ENCODE assay signal across 14 cellular contexts in genomic region chrX:129779086-129779672, GRCh38. TPM values are rescaled to one million over a fixed set of nuclear protein-coding genes. Genes with fewer than 3 reads are reported as not detected.
DNase-seq lines count a peak whose midpoint lies in the region; ATAC-seq and TF ChIP-seq lines count a peak whose summit lies in the region.
"Had no signal": no experiment of that assay in that cellular context is flagged by ENCODE, and none has a peak within 500 bp of the region (broad histone marks: within the 10 kb centered on the region; RNA-seq: fewer than 3 reads in every experiment).

No MANE protein-coding gene starts in this region.

- H3K36me3 ChIP-seq in OCI-LY1 (ENCODE audit: insufficient read depth, low read length), result peaks cover 27% of the 10 kb centered on the region
- H3K36me3 ChIP-seq: adrenal gland, vagina had no signal

- peaks cover 45% of the 10 kb centered on the region for H3K36me3 Mint-ChIP-seq in activated CD8-positive, alpha-beta memory T cell treated with anti-CD3 and anti-CD28 coated beads, Interleukin-2, amount 10 ng/mL, durations not matched to agents 7 days and 5 days
- peaks cover 42% of the 10 kb centered on the region for H3K36me3 Mint-ChIP-seq in dendritic cell treated with granulocyte-macrophage colony-stimulating factor and Interleukin-4, amounts not matched to agents 40 ng/mL and 50 ng/mL, for 4 days (ENCODE audit: low read depth)
- peaks cover 38% of the 10 kb centered on the region for H3K36me3 Mint-ChIP-seq in stimulated activated memory B cell treated with anti-CD40 and anti-IgM and Interleukin-4, amounts not matched to agents 10 μg/mL and 1 μg/mL and 100 μg/mL, for 72 hours

- peak overlapping the region; percentile 99 for H3K27ac ChIP-seq in OCI-LY1 (ENCODE audit: low read depth, low read length, poor library complexity, severe bottlenecking)
- H3K27ac ChIP-seq: vagina had no signal

- DNase-seq in activated CD8-positive, alpha-beta memory T cell treated with anti-CD3 and anti-CD28 coated beads, Interleukin-2, amount 10 ng/mL, durations not matched to agents 7 days and 5 days, result no peak
- DNase-seq in activated CD8-positive, alpha-beta memory T cell treated with anti-CD3 and anti-CD28 coated beads, Interleukin-2, amount 50 U/mL, for 48 hours, result no peak
- DNase-seq in SKM-1 (lab: John Stamatoyannopoulos, UW; ENCODE audit: unreplicated experiment), result no peak
- DNase-seq in NCI-H1092 (lab: John Stamatoyannopoulos, UW), result no peak
- DNase-seq: DMS153, mesenchymal stem cell, NCI-H2081 treated with DMSO at 0.1 percent for 48 hours had no signal

- H3F3A ChIP-seq in OCI-LY1 (ENCODE audit: insufficient read depth, low read length), result 0 out of 2 replicates have a peak, but pooled peaks cover 5% of the 10 kb centered on the region

- H3K27me3 Mint-ChIP-seq in activated CD8-positive, alpha-beta memory T cell treated with anti-CD3 and anti-CD28 coated beads, Interleukin-2, amount 10 ng/mL, durations not matched to agents 7 days and 5 days, result no peaks in the 10 kb centered on the region
- H3K27me3 Mint-ChIP-seq in dendritic cell treated with granulocyte-macrophage colony-stimulating factor and Interleukin-4, amounts not matched to agents 40 ng/mL and 50 ng/mL, for 4 days, result no peaks in the 10 kb centered on the region
- no peaks in the 10 kb centered on the region for H3K27me3 Mint-ChIP-seq in stimulated activated memory B cell treated with anti-CD40 and anti-IgM and Interleukin-4, amounts not matched to agents 10 μg/mL and 1 μg/mL and 100 μg/mL, for 72 hours

- no peaks in the 10 kb centered on the region for H3K9me3 ChIP-seq in OCI-LY1 (ENCODE audit: low read length)
- H3K9me3 ChIP-seq: adrenal gland, vagina had no signal

- peaks cover 96% of the 10 kb centered on the region for H3K4me1 ChIP-seq in OCI-LY1 (ENCODE audit: insufficient read depth, low read length, severe bottlenecking)
- H3K4me1 ChIP-seq: adrenal gland, vagina had no signal

- peak overlapping the region; percentile 96 for H3K9ac ChIP-seq in OCI-LY1 (ENCODE audit: low read length)

- H3K4me1 Mint-ChIP-seq in activated CD8-positive, alpha-beta memory T cell treated with anti-CD3 and anti-CD28 coated beads, Interleukin-2, amount 10 ng/mL, durations not matched to agents 7 days and 5 days, result peaks cover 58% of the 10 kb centered on the region
- peaks cover 61% of the 10 kb centered on the region for H3K4me1 Mint-ChIP-seq in dendritic cell treated with granulocyte-macrophage colony-stimulating factor and Interleukin-4, amounts not matched to agents 40 ng/mL and 50 ng/mL, for 4 days (ENCODE audit: low read depth)
- peaks cover 59% of the 10 kb centered on the region for H3K4me1 Mint-ChIP-seq in stimulated activated memory B cell treated with anti-CD40 and anti-IgM and Interleukin-4, amounts not matched to agents 10 μg/mL and 1 μg/mL and 100 μg/mL, for 72 hours

- peak overlapping the region; percentile 85 for H3K4me3 ChIP-seq in OCI-LY1 (ENCODE audit: low read depth, low read length, poor library complexity, severe bottlenecking)

- no peaks in the 10 kb centered on the region for H4K20me1 ChIP-seq in OCI-LY1 (ENCODE audit: insufficient read depth, low read length)

- peak overlapping the region; percentile 78 for H3K4me3 Mint-ChIP-seq in activated CD8-positive, alpha-beta memory T cell treated with anti-CD3 and anti-CD28 coated beads, Interleukin-2, amount 10 ng/mL, durations not matched to agents 7 days and 5 days
- H3K4me3 Mint-ChIP-seq in dendritic cell treated with granulocyte-macrophage colony-stimulating factor and Interleukin-4, amounts not matched to agents 40 ng/mL and 50 ng/mL, for 4 days, result peak overlapping the region; percentile 96
- peak overlapping the region; percentile 86 for H3K4me3 Mint-ChIP-seq in stimulated activated memory B cell treated with anti-CD40 and anti-IgM and Interleukin-4, amounts not matched to agents 10 μg/mL and 1 μg/mL and 100 μg/mL, for 72 hours

- H3K79me2 ChIP-seq in OCI-LY1 (ENCODE audit: insufficient read depth, low read length), result peaks cover 29% of the 10 kb centered on the region

- no peaks in the 10 kb centered on the region for H3K27me3 ChIP-seq in OCI-LY1 (ENCODE audit: insufficient read depth, low read length)
- H3K27me3 ChIP-seq: adrenal gland, vagina had no signal

- intact Hi-C loops in dendritic cell treated with granulocyte-macrophage colony-stimulating factor and Interleukin-4, amounts not matched to agents 40 ng/mL and 50 ng/mL, for 4 days (cut with micrococcal nuclease), result no loop called here

- no peak for ATAC-seq in activated CD8-positive, alpha-beta memory T cell treated with anti-CD3 and anti-CD28 coated beads, Interleukin-2, amount 10 ng/mL, durations not matched to agents 7 days and 5 days
- ATAC-seq in stimulated activated memory B cell treated with anti-CD40 and anti-IgM and Interleukin-4, amounts not matched to agents 10 μg/mL and 1 μg/mL and 100 μg/mL, for 72 hours, result no peak
- no peak for ATAC-seq in GM21526 (IDR thresholded peaks at IDR 0.05; ENCODE audit: low FRiP score, unreplicated experiment)

- no peaks in the 10 kb centered on the region for H3K9me3 Mint-ChIP-seq in activated CD8-positive, alpha-beta memory T cell treated with anti-CD3 and anti-CD28 coated beads, Interleukin-2, amount 10 ng/mL, durations not matched to agents 7 days and 5 days (ENCODE audit: low read depth)
- no peaks in the 10 kb centered on the region for H3K9me3 Mint-ChIP-seq in dendritic cell treated with granulocyte-macrophage colony-stimulating factor and Interleukin-4, amounts not matched to agents 40 ng/mL and 50 ng/mL, for 4 days
- peaks cover 3% of the 10 kb centered on the region for H3K9me3 Mint-ChIP-seq in stimulated activated memory B cell treated with anti-CD40 and anti-IgM and Interleukin-4, amounts not matched to agents 10 μg/mL and 1 μg/mL and 100 μg/mL, for 72 hours

- CTCF ChIA-PET in activated CD8-positive, alpha-beta memory T cell treated with anti-CD3 and anti-CD28 coated beads, Interleukin-2, amount 10 ng/mL, durations not matched to agents 7 days and 5 days (lab: Charles Lee), result interaction anchor here (0.9 to 6.5 kb wide), 6 partner anchors 8 to 53 kb away, joined by 5 to 66 read pairs (median 8); no protein-coding TSS in a partner anchor

- peak overlapping the region; percentile 96 for H3K4me2 ChIP-seq in OCI-LY1 (ENCODE audit: low read length)

- H2AFZ ChIP-seq in OCI-LY1 (ENCODE audit: low read length), result no peak overlapping the region

- H3K27ac Mint-ChIP-seq in activated CD8-positive, alpha-beta memory T cell treated with anti-CD3 and anti-CD28 coated beads, Interleukin-2, amount 10 ng/mL, durations not matched to agents 7 days and 5 days, result peak overlapping the region; percentile 93
- peak overlapping the region; percentile 96 for H3K27ac Mint-ChIP-seq in dendritic cell treated with granulocyte-macrophage colony-stimulating factor and Interleukin-4, amounts not matched to agents 40 ng/mL and 50 ng/mL, for 4 days
- peak overlapping the region; percentile 90 for H3K27ac Mint-ChIP-seq in stimulated activated memory B cell treated with anti-CD40 and anti-IgM and Interleukin-4, amounts not matched to agents 10 μg/mL and 1 μg/mL and 100 μg/mL, for 72 hours

- no peak for TF ChIP-seq CTCF in OCI-LY1 (IDR thresholded peaks at IDR 0.05; ENCODE audit: low read length)

- H3K9me2 ChIP-seq in OCI-LY1 (ENCODE audit: low read depth, low read length), result no peaks in the 10 kb centered on the region

RNA-seq across cellular contexts. Expression of gene SASH3, which starts 0.6 kb away (rescaled TPM):
- 100 to 1,000 TPM; 231 to 248 TPM for total RNA-seq in activated CD8-positive, alpha-beta memory T cell treated with anti-CD3 and anti-CD28 coated beads, Interleukin-2, amount 10 ng/mL, durations not matched to agents 7 days and 5 days
- total RNA-seq: SK-MEL-5 had no signal

RNA-seq across cellular contexts. Expression of gene XPNPEP2, which starts 40.4 kb away (rescaled TPM):
- 1 to 10 TPM; 1.0 to 1.2 TPM for total RNA-seq in activated CD8-positive, alpha-beta memory T cell treated with anti-CD3 and anti-CD28 coated beads, Interleukin-2, amount 10 ng/mL, durations not matched to agents 7 days and 5 days
- total RNA-seq: SK-MEL-5 had no signal
